In genomic region chr15:58962662-58963565, GRCh38 we compare ENCODE assay signal across 1 cellular context.
TF ChIP-seq lines count a peak whose summit lies in the region.

No MANE protein-coding gene starts in this region.

TF ChIP-seq in IMR-90, 13 proteins besides CTCF, POLR2A, EP300 and RAD21:
- no peak for TF ChIP-seq MAFK (IDR thresholded peaks at IDR 0.05; ENCODE audit: low read depth, low read length)
- no peak for TF ChIP-seq ELK1 (IDR thresholded peaks at IDR 0.05; ENCODE audit: borderline replicate concordance, low read depth, low read length)
- no peak for TF ChIP-seq RCOR1 (IDR thresholded peaks at IDR 0.05; ENCODE audit: insufficient replicate concordance, low read length)
- no peak for TF ChIP-seq MXI1 (IDR thresholded peaks at IDR 0.05; ENCODE audit: borderline replicate concordance, low read depth, low read length)
- no peak for TF ChIP-seq SMC3 (IDR thresholded peaks at IDR 0.05; ENCODE audit: low read depth, low read length)
